14 cellular contexts compared by ENCODE assay signal in the genomic region with DNA sequence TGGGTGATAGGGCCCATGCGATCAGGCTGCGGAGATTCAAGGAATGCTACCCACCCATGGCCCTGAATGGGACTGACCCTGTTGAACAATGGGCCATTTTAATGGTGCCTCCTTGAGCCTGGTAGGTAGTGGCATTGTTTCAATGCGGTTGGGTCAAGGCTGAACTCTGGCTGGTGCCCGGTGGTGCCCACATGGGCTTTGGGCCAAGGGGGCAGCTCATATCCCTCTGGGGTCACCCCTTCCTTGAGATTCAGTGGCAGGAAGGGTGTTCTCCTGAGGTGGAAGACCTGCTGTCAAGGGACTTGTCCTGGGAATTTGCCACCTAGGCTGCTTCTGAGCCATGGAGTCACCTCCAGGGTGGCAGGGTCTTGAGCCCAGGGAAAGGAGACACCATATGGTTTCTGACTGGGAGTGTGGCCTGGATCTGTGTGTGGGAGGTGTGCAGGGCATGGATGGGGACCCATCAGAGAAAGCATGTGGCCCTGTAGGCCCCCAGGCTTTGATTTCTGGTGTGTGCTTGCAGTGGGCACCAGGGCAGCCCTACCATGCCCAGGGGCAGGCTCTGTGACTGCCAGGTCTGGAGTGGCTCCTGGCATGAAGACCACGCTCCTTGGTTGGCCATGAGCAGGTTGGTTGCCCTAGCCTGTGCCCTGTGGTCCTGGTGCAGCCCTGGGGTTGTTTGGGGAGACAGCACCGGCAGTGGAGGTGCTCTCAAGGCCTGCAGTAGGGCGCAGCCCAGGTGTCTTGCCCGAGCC.
"Had no signal": no experiment of that assay in that cellular context is flagged by ENCODE, and none has a peak within 500 bp of the region (broad histone marks: within the 10 kb centered on the region; RNA-seq: fewer than 3 reads in every experiment).

No MANE protein-coding gene starts in this region.

- H3K27ac Mint-ChIP-seq: effector memory CD8-positive, alpha-beta T cell; nephron; stimulated activated naive B cell treated with anti-CD40 and anti-IgM and Interleukin-4, amounts not matched to agents 10 μg/mL and 1 μg/mL and 100 μg/mL, for 72 hours had no signal

- ATAC-seq: effector memory CD8-positive, alpha-beta T cell; gastrocnemius medialis; stimulated activated naive B cell treated with anti-CD40 and anti-IgM and Interleukin-4, amounts not matched to agents 10 μg/mL and 1 μg/mL and 100 μg/mL, for 72 hours had no signal

- H3K27me3 ChIP-seq: gastrocnemius medialis, tibial artery had no signal

- H3K36me3 ChIP-seq: gastrocnemius medialis, tibial artery had no signal

- H3K27me3 Mint-ChIP-seq: effector memory CD8-positive, alpha-beta T cell; stimulated activated naive B cell treated with anti-CD40 and anti-IgM and Interleukin-4, amounts not matched to agents 10 μg/mL and 1 μg/mL and 100 μg/mL, for 72 hours had no signal

- H3K4me1 ChIP-seq: gastrocnemius medialis, tibial artery had no signal

- H3K4me3 Mint-ChIP-seq: effector memory CD8-positive, alpha-beta T cell; nephron; stimulated activated naive B cell treated with anti-CD40 and anti-IgM and Interleukin-4, amounts not matched to agents 10 μg/mL and 1 μg/mL and 100 μg/mL, for 72 hours had no signal

- H3K4me1 Mint-ChIP-seq: nephron; stimulated activated naive B cell treated with anti-CD40 and anti-IgM and Interleukin-4, amounts not matched to agents 10 μg/mL and 1 μg/mL and 100 μg/mL, for 72 hours had no signal

- H3K4me3 ChIP-seq: gastrocnemius medialis, SK-N-MC, tibial artery had no signal

- H3K27ac ChIP-seq: gastrocnemius medialis, SK-N-MC, tibial artery had no signal

- H3K36me3 Mint-ChIP-seq: stimulated activated naive B cell treated with anti-CD40 and anti-IgM and Interleukin-4, amounts not matched to agents 10 μg/mL and 1 μg/mL and 100 μg/mL, for 72 hours had no signal

- DNase-seq: activated naive CD4-positive, alpha-beta T cell; anterior cingulate cortex; cerebellar nuclear complex; dermis blood vessel endothelial cell; effector memory CD8-positive, alpha-beta T cell; mesendoderm; stimulated activated CD4-positive, alpha-beta T cell treated with anti-CD3 and anti-CD28 coated beads, Interleukin-15, amount 100 ng/mL, for 24 hours; stimulated activated CD4-positive, alpha-beta T cell treated with anti-CD3 and anti-CD28 coated beads, Interleukin-4, amount 100 ng/mL, for 1 hour; stimulated activated naive B cell treated with anti-CD40 and anti-IgM and Interleukin-4, amounts not matched to agents 10 μg/mL and 1 μg/mL and 100 μg/mL, for 72 hours; T-helper 9 cell had no signal

- H3K9me3 ChIP-seq: gastrocnemius medialis had no signal
